Comparison of ENCODE assay signal across 1 cellular context in the genomic region with DNA sequence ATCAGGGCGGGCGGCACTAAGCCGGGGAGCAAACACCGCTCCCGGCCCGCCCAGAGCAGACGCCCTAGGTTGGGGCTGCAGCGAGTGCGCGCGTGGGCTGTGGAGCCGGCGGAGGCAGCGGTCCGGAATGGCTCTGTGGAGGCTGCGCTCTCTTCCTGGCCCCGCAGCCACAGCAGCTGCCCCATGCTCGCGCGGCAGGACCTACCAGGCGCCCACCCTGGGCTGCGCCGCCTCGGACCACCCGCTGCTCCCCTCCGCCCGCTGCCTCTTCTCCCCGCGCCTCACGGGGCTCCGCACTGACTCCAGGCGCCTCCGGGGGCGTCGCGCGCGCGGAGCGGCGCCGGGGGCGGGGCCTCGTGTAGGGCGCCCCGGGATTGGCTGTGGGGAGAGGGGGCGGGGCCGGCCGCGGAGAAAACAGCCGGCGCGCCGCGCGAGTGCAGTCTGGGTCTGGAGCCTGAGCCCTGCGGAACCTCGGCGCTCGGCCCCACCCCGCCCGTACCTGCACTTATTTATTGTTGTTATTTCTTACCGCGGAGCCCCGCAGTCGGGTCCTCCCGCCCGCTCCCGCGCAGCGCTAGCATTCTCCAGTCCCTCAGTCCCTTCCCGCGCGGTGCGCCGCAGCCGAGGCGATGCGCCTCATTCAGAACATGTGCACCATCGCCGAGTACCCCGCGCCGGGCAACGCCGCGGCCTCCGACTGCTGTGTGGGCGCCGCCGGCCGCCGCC.
A peak's percentile ranks its signal among the peaks of the same experiment; 100 is the strongest.
TF ChIP-seq lines count a peak whose summit lies in the region.

A gene with protein sequence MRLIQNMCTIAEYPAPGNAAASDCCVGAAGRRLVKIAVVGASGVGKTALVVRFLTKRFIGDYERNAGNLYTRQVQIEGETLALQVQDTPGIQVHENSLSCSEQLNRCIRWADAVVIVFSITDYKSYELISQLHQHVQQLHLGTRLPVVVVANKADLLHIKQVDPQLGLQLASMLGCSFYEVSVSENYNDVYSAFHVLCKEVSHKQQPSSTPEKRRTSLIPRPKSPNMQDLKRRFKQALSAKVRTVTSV (plus strand): TSS at position 439 of the 726 bp plus-strand sequence. CDS start 191 bp downstream, at position 630.

TF ChIP-seq in K562, 482 proteins besides CTCF, POLR2A, EP300 and RAD21 (continued from another document):
- TF ChIP-seq, protein P1, sequence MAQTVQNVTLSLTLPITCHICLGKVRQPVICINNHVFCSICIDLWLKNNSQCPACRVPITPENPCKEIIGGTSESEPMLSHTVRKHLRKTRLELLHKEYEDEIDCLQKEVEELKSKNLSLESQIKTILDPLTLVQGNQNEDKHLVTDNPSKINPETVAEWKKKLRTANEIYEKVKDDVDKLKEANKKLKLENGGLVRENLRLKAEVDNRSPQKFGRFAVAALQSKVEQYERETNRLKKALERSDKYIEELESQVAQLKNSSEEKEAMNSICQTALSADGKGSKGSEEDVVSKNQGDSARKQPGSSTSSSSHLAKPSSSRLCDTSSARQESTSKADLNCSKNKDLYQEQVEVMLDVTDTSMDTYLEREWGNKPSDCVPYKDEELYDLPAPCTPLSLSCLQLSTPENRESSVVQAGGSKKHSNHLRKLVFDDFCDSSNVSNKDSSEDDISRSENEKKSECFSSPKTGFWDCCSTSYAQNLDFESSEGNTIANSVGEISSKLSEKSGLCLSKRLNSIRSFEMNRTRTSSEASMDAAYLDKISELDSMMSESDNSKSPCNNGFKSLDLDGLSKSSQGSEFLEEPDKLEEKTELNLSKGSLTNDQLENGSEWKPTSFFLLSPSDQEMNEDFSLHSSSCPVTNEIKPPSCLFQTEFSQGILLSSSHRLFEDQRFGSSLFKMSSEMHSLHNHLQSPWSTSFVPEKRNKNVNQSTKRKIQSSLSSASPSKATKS (CRISPR knock-in tag; IDR thresholded peaks at IDR 0.05) = no peak
- TF ChIP-seq ZNF507 (tag; conservative IDR thresholded peaks at IDR 0.05) = no peak
- TF ChIP-seq CREM (IDR thresholded peaks at IDR 0.05; ENCODE audit: low read depth) = no peak
- TF ChIP-seq POLR3A (IDR thresholded peaks at IDR 0.05; ENCODE audit: borderline replicate concordance, extremely low read depth, insufficient read depth, insufficient read length) = no peak
- TF ChIP-seq SMAD2 (IDR thresholded peaks at IDR 0.05; ENCODE audit: low read depth, low read length) = no peak
- TF ChIP-seq RFX5 (IDR thresholded peaks at IDR 0.05; ENCODE audit: low read depth, low read length) = no peak
- TF ChIP-seq, protein P2, sequence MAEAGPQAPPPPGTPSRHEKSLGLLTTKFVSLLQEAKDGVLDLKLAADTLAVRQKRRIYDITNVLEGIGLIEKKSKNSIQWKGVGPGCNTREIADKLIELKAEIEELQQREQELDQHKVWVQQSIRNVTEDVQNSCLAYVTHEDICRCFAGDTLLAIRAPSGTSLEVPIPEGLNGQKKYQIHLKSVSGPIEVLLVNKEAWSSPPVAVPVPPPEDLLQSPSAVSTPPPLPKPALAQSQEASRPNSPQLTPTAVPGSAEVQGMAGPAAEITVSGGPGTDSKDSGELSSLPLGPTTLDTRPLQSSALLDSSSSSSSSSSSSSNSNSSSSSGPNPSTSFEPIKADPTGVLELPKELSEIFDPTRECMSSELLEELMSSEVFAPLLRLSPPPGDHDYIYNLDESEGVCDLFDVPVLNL (CRISPR knock-in tag; IDR thresholded peaks at IDR 0.05; ENCODE audit: low read depth) = peak; percentile 23; the same call in 1 of the 2 replicates
- TF ChIP-seq HMGN3 (IDR thresholded peaks at IDR 0.05; ENCODE audit: borderline replicate concordance, extremely low read depth, insufficient read length, low read depth, low read length) = peak; percentile 13
TF ChIP-seq in K562: peak in this region for 64.
